16 cellular contexts compared by ENCODE assay signal in the genomic region with DNA sequence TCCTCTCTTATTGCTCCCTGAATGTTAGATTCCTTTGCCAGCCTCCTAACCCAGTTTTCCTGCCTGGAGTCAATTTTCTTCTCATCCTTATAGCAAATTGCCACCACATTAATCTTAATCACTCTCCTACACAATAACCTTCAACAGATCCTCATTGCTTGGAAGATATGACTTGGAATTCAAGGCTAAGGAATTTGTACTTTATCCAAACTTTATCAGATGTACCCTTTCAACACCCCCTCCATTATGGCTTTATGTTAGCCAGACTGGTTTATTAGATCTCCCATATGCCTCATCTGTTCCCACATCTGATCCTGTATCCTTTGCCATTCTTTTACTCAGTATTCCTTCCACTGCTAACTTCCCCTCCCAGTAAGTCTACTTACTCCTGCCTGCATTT. TPM values are rescaled to one million over a fixed set of nuclear protein-coding genes. Genes with fewer than 3 reads are reported as not detected.
A peak's percentile ranks its signal among the peaks of the same experiment; 100 is the strongest.
DNase-seq lines count a peak whose midpoint lies in the region; ATAC-seq, FAIRE-seq and TF ChIP-seq lines count a peak whose summit lies in the region.
"Had no signal": no experiment of that assay in that cellular context is flagged by ENCODE, and none has a peak within 500 bp of the region (broad histone marks: within the 10 kb centered on the region; RNA-seq: fewer than 3 reads in every experiment).

No MANE protein-coding gene starts in this region.

- H3K4me1 ChIP-seq in HepG2 (ENCODE audit: insufficient read depth, low read length) (peaks cover 11% of the 10 kb centered on the region), right lobe of liver (peaks cover 0 to 8% (median 0%) of the 10 kb centered on the region in 4 donors), lower lobe of right lung (no peaks in the 10 kb centered on the region)

- H3K27me3 ChIP-seq in HepG2 (ENCODE audit: control insufficient read depth in 1 of 2, insufficient read depth in 2 of 2, low read length in 2 of 2) (no peaks in the 10 kb centered on the region; a peak in 1 of 5 replicates), right lobe of liver (no peaks in the 10 kb centered on the region), lower lobe of right lung (ENCODE audit: low read depth) (no peaks in the 10 kb centered on the region)

- H4K20me1 ChIP-seq in HepG2 (ENCODE audit: insufficient read depth, low read length), result no peaks in the 10 kb centered on the region

- POLR2A ChIA-PET in HepG2 (lab: Yijun Ruan, JAX), result no interaction called here

- H3K27ac ChIP-seq in HepG2 (ENCODE audit: extremely low read length, insufficient read depth, low read length), result no peak overlapping the region
- no peak overlapping the region for H3K27ac ChIP-seq in right lobe of liver
- H3K27ac ChIP-seq in lower lobe of right lung, result no peak overlapping the region
- H3K27ac ChIP-seq: GM23248 had no signal

- H3K79me2 ChIP-seq in HepG2 (ENCODE audit: insufficient read depth, low read length), result peaks cover 6% of the 10 kb centered on the region

- no peak for TF ChIP-seq POLR2A in HepG2 (IDR thresholded peaks at IDR 0.05; ENCODE audit: insufficient read depth in 1 of 2, low read depth in 2 of 2, low read length in 2 of 2)
- no peak for TF ChIP-seq POLR2A in right lobe of liver (IDR thresholded peaks at IDR 0.05)

- intact Hi-C loops in HepG2 (cut with micrococcal nuclease; ENCODE audit: unreplicated experiment), result no loop called here
- intact Hi-C loops in right lobe of liver (cut with DNase I), result no loop called here
- intact Hi-C loops in lower lobe of right lung (cut with DNase I), result no loop called here

- no peak for TF ChIP-seq RAD21 in HepG2 (CRISPR knock-in tag; IDR thresholded peaks at IDR 0.05)

- no peak overlapping the region for H3K9ac ChIP-seq in HepG2 (ENCODE audit: insufficient read depth, low read depth, low read length)
- H3K9ac ChIP-seq: GM23248 had no signal

- no peak for DNase-seq in HepG2 (ENCODE audit: low spot score)
- DNase-seq in right lobe of liver, result no peak
- peak; percentile 75 for DNase-seq in SK-N-DZ (ENCODE audit: low spot score)
- peak; percentile 45 for DNase-seq in fibroblast of the aortic adventitia (ENCODE audit: low read depth)
- no peak for DNase-seq in lower lobe of right lung
- DNase-seq: C1 segment of cervical spinal cord; Calu3; CD4-positive, alpha-beta memory T cell; COR-L47; DMS53; DMS79 treated with DMSO at 0.1 percent for 48 hours; GF-D8; GM23248; H9 had no signal

- CTCF ChIA-PET in HepG2 (lab: Yijun Ruan, JAX; ENCODE audit: low intra/inter-chr PET ratio, low total read pairs), result no interaction called here

- H3K4me3 ChIP-seq in HepG2 (replicated peaks in 1 of 3; ENCODE audit: insufficient read depth in 1 of 3, low read depth in 2 of 3, low read length in 3 of 3) (no peak overlapping the region), right lobe of liver (no peak overlapping the region), fibroblast of the aortic adventitia (ENCODE audit: low read depth, low read length) (no peak overlapping the region), lower lobe of right lung (no peak overlapping the region)
- H3K4me3 ChIP-seq: GM23248 had no signal

- no peak for FAIRE-seq in HepG2 (lab: Jason Lieb, UNC)

- no peak overlapping the region for H3K4me2 ChIP-seq in HepG2 (ENCODE audit: low read depth, low read length)

- TF ChIP-seq EP300 in HepG2 (IDR thresholded peaks at IDR 0.05; ENCODE audit: low read depth in 2 of 2, low read length in 2 of 2), result no peak
- TF ChIP-seq EP300 in HepG2 (CRISPR knock-in tag; IDR thresholded peaks at IDR 0.05; ENCODE audit: borderline replicate concordance), result no peak

- ATAC-seq in HepG2 (no peak), right lobe of liver (no peak), GM21786 (IDR thresholded peaks at IDR 0.05; ENCODE audit: unreplicated experiment) (no peak), lower lobe of right lung (no peak)
- ATAC-seq: HCT116 had no signal

- TF ChIP-seq CTCF in HepG2 (CRISPR knock-in tag; IDR thresholded peaks at IDR 0.05) (no peak), right lobe of liver (IDR thresholded peaks at IDR 0.05) (no peak), fibroblast of the aortic adventitia (IDR thresholded peaks at IDR 0.05; ENCODE audit: insufficient read depth, low read length) (no peak), lower lobe of right lung (IDR thresholded peaks at IDR 0.05) (no peak)

- H3K9me3 ChIP-seq in HepG2 (ENCODE audit: low read length), result no peaks in the 10 kb centered on the region
- H3K9me3 ChIP-seq in right lobe of liver, result no peaks in the 10 kb centered on the region
- H3K9me3 ChIP-seq in lower lobe of right lung, result no peaks in the 10 kb centered on the region

- no TSS peak for BruUV-seq in HepG2 (replicated peaks; lab: Mats Ljungman, UMichigan)

- in situ Hi-C loops in HepG2 (cut with HindIII; ENCODE audit: extremely low pct_ligation_motif_present, low pct_unique_long_range_greater_than_20kb), result no loop called here

- H3K36me3 ChIP-seq in HepG2 (replicated peaks in 1 of 2; ENCODE audit: control insufficient read depth in 1 of 2, insufficient read depth in 2 of 2, low read length in 2 of 2), result no peaks in the 10 kb centered on the region
- H3K36me3 ChIP-seq in right lobe of liver, result no peaks in the 10 kb centered on the region
- H3K36me3 ChIP-seq in lower lobe of right lung, result no peaks in the 10 kb centered on the region

- peak overlapping the region; percentile 31 for H2AFZ ChIP-seq in HepG2 (ENCODE audit: low read length)
- H2AFZ ChIP-seq: GM23248 had no signal

TF ChIP-seq in HepG2, 621 proteins besides CTCF, POLR2A, EP300 and RAD21 (continues in another document):
- TF ChIP-seq WIZ (CRISPR knock-in tag; IDR thresholded peaks at IDR 0.05) (no peak), ZNF674 (CRISPR knock-in tag; IDR thresholded peaks at IDR 0.05; ENCODE audit: low read depth) (no peak), LCORL (IDR thresholded peaks at IDR 0.05) (no peak), LCORL (CRISPR knock-in tag; IDR thresholded peaks at IDR 0.05) (no peak)

RNA-seq across cellular contexts. Expression of a gene that starts 3.9 kb away (rescaled TPM):
- total RNA-seq in HepG2 (2016; rRNA removed; fragmentation: Illumina TruSeq; extraction: Trizol) (2.9 and 4.5 TPM in 2 replicates), right lobe of liver (10 to 100 TPM in 4 of 6 experiments, 1 to 10 TPM in 2; 8.4 to 14.1 (median 11.9) TPM), fibroblast of the aortic adventitia (ENCODE audit: low replicate concordance) (2.0 TPM in 2 replicates), lower lobe of right lung (7.4 TPM)
- 0.51 and 0.62 TPM in 2 replicates for total RNA-seq in HepG2 (2016; cell fraction: cytosol; rRNA removed; fragmentation: Illumina TruSeq; extraction: Trizol; ENCODE audit: low read depth)
- total RNA-seq in HepG2 (2016; cell fraction: insoluble cytoplasmic fraction; rRNA removed; fragmentation: Illumina TruSeq; extraction: Trizol), result 2.9 and 4.1 TPM in 2 replicates
- 0.86 and 0.93 TPM in 2 replicates for total RNA-seq in HepG2 (2016; cell fraction: membrane; rRNA removed; fragmentation: Illumina TruSeq; extraction: Trizol)
- 6.1 and 6.5 TPM in 2 replicates for total RNA-seq in HepG2 (2016; cell fraction: nucleus; rRNA removed; fragmentation: Illumina TruSeq; extraction: Trizol)
- polyA plus RNA-seq in HepG2 (2011; rRNA removed), result 1.3 and 1.5 TPM in 2 replicates
- 0.56 and 1.2 TPM in 2 replicates for polyA plus RNA-seq in HepG2 (2011; cell fraction: cytosol; rRNA removed)
- 1.7 and 2.6 TPM in 2 replicates for polyA plus RNA-seq in HepG2 (2011; cell fraction: nucleus; rRNA removed)
- polyA plus RNA-seq in HepG2 (2012), result 0.65 and 0.80 TPM in 2 replicates
- 0.08 and 0.10 TPM in 2 replicates for polyA plus RNA-seq in HepG2 (2016; cell fraction: cytosol; fragmentation: Illumina TruSeq; extraction: Trizol; ENCODE audit: low read depth)
- polyA plus RNA-seq in HepG2 (2016; cell fraction: insoluble cytoplasmic fraction; fragmentation: Illumina TruSeq; extraction: Trizol; ENCODE audit: low read depth), result 1.7 and 1.9 TPM in 2 replicates
- 0.18 and 0.27 TPM in 2 replicates for polyA plus RNA-seq in HepG2 (2016; cell fraction: membrane; fragmentation: Illumina TruSeq; extraction: Trizol; ENCODE audit: low read depth)
- polyA plus RNA-seq in HepG2 (2016; cell fraction: nucleus; fragmentation: Illumina TruSeq; extraction: Trizol; ENCODE audit: insufficient read depth, low read depth), result 2.1 and 2.6 TPM in 2 replicates
- polyA minus RNA-seq in HepG2 (2011; rRNA and poly(A)+ RNA removed; ENCODE audit: low replicate concordance), result 5.6 and 8.1 TPM in 2 replicates
- 2.5 and 3.6 TPM in 2 replicates for polyA minus RNA-seq in HepG2 (2011; cell fraction: cytosol; rRNA and poly(A)+ RNA removed)
- 16.5 and 22.3 TPM in 2 replicates for polyA minus RNA-seq in HepG2 (2011; cell fraction: nucleus; rRNA and poly(A)+ RNA removed)
- 0.06 and 0.09 TPM in 2 replicates for polyA plus RNA-seq in SK-N-DZ (2014; cell fraction: cytosol; rRNA removed)
- 0.10 and 0.13 TPM in 2 replicates for polyA plus RNA-seq in SK-N-DZ (2014; cell fraction: nucleus; rRNA removed)
- total RNA-seq: CD4-positive, alpha-beta memory T cell had no signal

RNA-seq across cellular contexts. Expression of a gene that starts 36.0 kb away (rescaled TPM):
- total RNA-seq in HepG2 (2016; rRNA removed; fragmentation: Illumina TruSeq; extraction: Trizol), result 56.1 and 90.6 TPM in 2 replicates
- 7.3 and 12.5 TPM in 2 replicates for total RNA-seq in HepG2 (2016; cell fraction: cytosol; rRNA removed; fragmentation: Illumina TruSeq; extraction: Trizol; ENCODE audit: low read depth)
- total RNA-seq in HepG2 (2016; cell fraction: insoluble cytoplasmic fraction; rRNA removed; fragmentation: Illumina TruSeq; extraction: Trizol), result 54.8 and 88.2 TPM in 2 replicates
- total RNA-seq in HepG2 (2016; cell fraction: membrane; rRNA removed; fragmentation: Illumina TruSeq; extraction: Trizol), result 25.6 and 27.4 TPM in 2 replicates
- 46.5 and 53.8 TPM in 2 replicates for total RNA-seq in HepG2 (2016; cell fraction: nucleus; rRNA removed; fragmentation: Illumina TruSeq; extraction: Trizol)
- polyA plus RNA-seq in HepG2 (2011; rRNA removed), result 22.1 and 27.0 TPM in 2 replicates
- polyA plus RNA-seq in HepG2 (2011; cell fraction: cytosol; rRNA removed), result 22.4 and 23.3 TPM in 2 replicates
- 10.3 and 13.1 TPM in 2 replicates for polyA plus RNA-seq in HepG2 (2011; cell fraction: nucleus; rRNA removed)
- 28.1 and 28.8 TPM in 2 replicates for polyA plus RNA-seq in HepG2 (2012)
- polyA plus RNA-seq in HepG2 (2016; cell fraction: cytosol; fragmentation: Illumina TruSeq; extraction: Trizol; ENCODE audit: low read depth), result 12.1 and 12.5 TPM in 2 replicates
- 81.9 and 84.6 TPM in 2 replicates for polyA plus RNA-seq in HepG2 (2016; cell fraction: insoluble cytoplasmic fraction; fragmentation: Illumina TruSeq; extraction: Trizol; ENCODE audit: low read depth)
- 21.3 and 21.5 TPM in 2 replicates for polyA plus RNA-seq in HepG2 (2016; cell fraction: membrane; fragmentation: Illumina TruSeq; extraction: Trizol; ENCODE audit: low read depth)
- polyA plus RNA-seq in HepG2 (2016; cell fraction: nucleus; fragmentation: Illumina TruSeq; extraction: Trizol; ENCODE audit: insufficient read depth, low read depth), result 34.4 and 35.2 TPM in 2 replicates
- polyA minus RNA-seq in HepG2 (2011; rRNA and poly(A)+ RNA removed; ENCODE audit: low replicate concordance), result 22.3 and 35.3 TPM in 2 replicates
- 38.6 and 39.5 TPM in 2 replicates for polyA minus RNA-seq in HepG2 (2011; cell fraction: cytosol; rRNA and poly(A)+ RNA removed)
- polyA minus RNA-seq in HepG2 (2011; cell fraction: nucleus; rRNA and poly(A)+ RNA removed), result 40.2 and 44.4 TPM in 2 replicates
- 10 to 100 TPM in 4 of 6 experiments, 1 to 10 TPM in 2; 8.5 to 49.1 (median 34.8) TPM for total RNA-seq in right lobe of liver
- 5.5 and 9.9 TPM in 2 replicates for polyA plus RNA-seq in SK-N-DZ (2014; cell fraction: cytosol; rRNA removed)
- polyA plus RNA-seq in SK-N-DZ (2014; cell fraction: nucleus; rRNA removed), result 5.6 and 12.0 TPM in 2 replicates
- total RNA-seq in fibroblast of the aortic adventitia (ENCODE audit: low replicate concordance), result 7.2 and 14.0 TPM in 2 replicates
- 46.0 TPM for total RNA-seq in lower lobe of right lung

Comparison
In these comparisons a context has a peak if more than half of its experiments do, and no peak if none do; other contexts are left out.
1. DNase-seq: peak in SK-N-DZ (single experiment) and fibroblast of the aortic adventitia (single experiment); none in HepG2 (single experiment), right lobe of liver (0 of 3) and lower lobe of right lung (single experiment).